17 cellular contexts compared by ENCODE assay signal in the genomic region with DNA sequence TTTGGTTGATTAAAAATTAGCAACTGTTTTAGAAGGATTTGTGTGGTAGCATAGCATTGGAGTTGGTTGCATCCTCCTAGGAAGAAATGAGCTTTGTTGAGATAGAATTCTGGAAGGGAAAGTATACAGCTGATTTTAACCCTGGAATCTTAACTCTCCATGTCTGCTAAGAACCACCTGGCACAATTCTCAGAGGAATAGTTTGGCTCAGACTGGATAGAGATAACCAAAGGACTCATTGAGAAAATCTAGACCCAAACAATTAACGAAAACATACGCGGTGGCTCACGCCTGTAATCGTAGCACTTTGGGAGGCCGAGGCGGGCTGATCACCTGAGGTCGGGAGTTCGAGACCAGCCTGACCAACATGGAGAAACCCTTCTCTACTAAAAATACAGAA.
A peak's percentile ranks its signal among the peaks of the same experiment; 100 is the strongest.
DNase-seq lines count a peak whose midpoint lies in the region; ATAC-seq and TF ChIP-seq lines count a peak whose summit lies in the region.
"Had no signal": no experiment of that assay in that cellular context is flagged by ENCODE, and none has a peak within 500 bp of the region (broad histone marks: within the 10 kb centered on the region; RNA-seq: fewer than 3 reads in every experiment).

No MANE protein-coding gene starts in this region.

- WGBS in body of pancreas, 2 donors, result 25 to 49% methylated on average over 9 of the region's 9 CpGs

- intact Hi-C loops in activated CD4-positive, alpha-beta T cell treated with anti-CD3 and anti-CD28 coated beads, Interleukin-2, amount 10 ng/mL, durations not matched to agents 24 days and 14 days (cut with micrococcal nuclease), result no loop called here
- intact Hi-C loops in body of pancreas (cut with DNase I), result loop anchor here (10.0 kb wide), 1 partner anchor 61 kb away; no protein-coding TSS in a partner anchor
- intact Hi-C loops in upper lobe of right lung (cut with DNase I), result no loop called here

- POLR2A ChIA-PET in activated CD4-positive, alpha-beta memory T cell treated with anti-CD3 and anti-CD28 coated beads, Interleukin-2, amount 10 ng/mL, durations not matched to agents 7 days and 5 days (lab: Charles Lee), result no interaction called here

- no peak for TF ChIP-seq CTCF in body of pancreas (IDR thresholded peaks at IDR 0.05)
- TF ChIP-seq CTCF in upper lobe of right lung (IDR thresholded peaks at IDR 0.05), result no peak

- no peak for TF ChIP-seq POLR2A in body of pancreas (IDR thresholded peaks at IDR 0.05)

- ATAC-seq in body of pancreas, result peak; percentile 82
- no peak for ATAC-seq in upper lobe of right lung
- ATAC-seq: A549; CD8-positive, alpha-beta T cell had no signal

- peaks cover 15% of the 10 kb centered on the region for H3K9me3 Mint-ChIP-seq in activated CD4-positive, alpha-beta T cell treated with anti-CD3 and anti-CD28 coated beads, Interleukin-2, amount 10 ng/mL, durations not matched to agents 24 days and 14 days
- H3K9me3 Mint-ChIP-seq in activated CD4-positive, alpha-beta memory T cell treated with anti-CD3 and anti-CD28 coated beads, Interleukin-2, amount 10 ng/mL, durations not matched to agents 7 days and 5 days, result no peaks in the 10 kb centered on the region
- H3K9me3 Mint-ChIP-seq: CD4-positive, alpha-beta T cell; CD8-positive, alpha-beta T cell had no signal

- H3K9me3 ChIP-seq in body of pancreas, result no peaks in the 10 kb centered on the region
- H3K9me3 ChIP-seq in upper lobe of right lung, result no peaks in the 10 kb centered on the region
- H3K9me3 ChIP-seq: A549; BLaER1 treated with 17β-estradiol and CSF1 and Interleukin-3, amounts not matched to agents 10 nM and 100 nM; Caco-2 had no signal

- no peaks in the 10 kb centered on the region for H3K36me3 Mint-ChIP-seq in activated CD4-positive, alpha-beta T cell treated with anti-CD3 and anti-CD28 coated beads, Interleukin-2, amount 10 ng/mL, durations not matched to agents 24 days and 14 days (ENCODE audit: low read depth)
- no peaks in the 10 kb centered on the region for H3K36me3 Mint-ChIP-seq in activated CD4-positive, alpha-beta memory T cell treated with anti-CD3 and anti-CD28 coated beads, Interleukin-2, amount 10 ng/mL, durations not matched to agents 7 days and 5 days (ENCODE audit: low read depth)
- H3K36me3 Mint-ChIP-seq: CD8-positive, alpha-beta T cell had no signal

- no peaks in the 10 kb centered on the region for H3K36me3 ChIP-seq in body of pancreas (replicated peaks in 1 of 2; ENCODE audit: insufficient read depth in 1 of 2, low read depth in 2 of 2)
- no peaks in the 10 kb centered on the region for H3K36me3 ChIP-seq in upper lobe of right lung
- H3K36me3 ChIP-seq: BLaER1 treated with 17β-estradiol and CSF1 and Interleukin-3, amounts not matched to agents 10 nM and 100 nM had no signal

- H3K27ac Mint-ChIP-seq in activated CD4-positive, alpha-beta T cell treated with anti-CD3 and anti-CD28 coated beads, Interleukin-2, amount 10 ng/mL, durations not matched to agents 24 days and 14 days, result no peak overlapping the region
- no peak overlapping the region for H3K27ac Mint-ChIP-seq in activated CD4-positive, alpha-beta memory T cell treated with anti-CD3 and anti-CD28 coated beads, Interleukin-2, amount 10 ng/mL, durations not matched to agents 7 days and 5 days
- H3K27ac Mint-ChIP-seq: B cell; CD4-positive, alpha-beta T cell; CD8-positive, alpha-beta T cell had no signal

- H3K4me3 ChIP-seq in body of pancreas (no peak overlapping the region), upper lobe of right lung (no peak overlapping the region)
- H3K4me3 ChIP-seq: A549; BLaER1 treated with 17β-estradiol and CSF1 and Interleukin-3, amounts not matched to agents 10 nM and 100 nM had no signal

- DNase-seq in activated CD4-positive, alpha-beta T cell treated with anti-CD3 and anti-CD28 coated beads, Interleukin-2, amount 10 ng/mL, durations not matched to agents 24 days and 14 days, result peak; percentile 40
- no peak for DNase-seq in activated CD4-positive, alpha-beta T cell treated with anti-CD3 and anti-CD28 coated beads, Interleukin-2, amount 50 U/mL, for 4 hours
- DNase-seq in body of pancreas (peak in 3 of 4 donors; percentile 31 to 42 (median 38)), upper lobe of right lung (no peak)
- no peak for DNase-seq in activated CD4-positive, alpha-beta memory T cell treated with anti-CD3 and anti-CD28 coated beads, Interleukin-2, amount 10 ng/mL, durations not matched to agents 7 days and 5 days
- DNase-seq: AML-193; Caco-2; Calu3; CD4-positive, alpha-beta T cell; CD8-positive, alpha-beta T cell; DMS79 treated with DMSO at 0.1 percent for 48 hours; GF-D8 had no signal

- CTCF ChIA-PET in activated CD4-positive, alpha-beta memory T cell treated with anti-CD3 and anti-CD28 coated beads, Interleukin-2, amount 10 ng/mL, durations not matched to agents 7 days and 5 days (lab: Charles Lee), result no interaction called here

- no peak overlapping the region for H3K4me3 Mint-ChIP-seq in activated CD4-positive, alpha-beta T cell treated with anti-CD3 and anti-CD28 coated beads, Interleukin-2, amount 10 ng/mL, durations not matched to agents 24 days and 14 days
- no peak overlapping the region for H3K4me3 Mint-ChIP-seq in activated CD4-positive, alpha-beta memory T cell treated with anti-CD3 and anti-CD28 coated beads, Interleukin-2, amount 10 ng/mL, durations not matched to agents 7 days and 5 days
- H3K4me3 Mint-ChIP-seq: B cell; CD4-positive, alpha-beta T cell; CD8-positive, alpha-beta T cell had no signal

- H3K4me1 ChIP-seq in body of pancreas, result no peaks in the 10 kb centered on the region
- no peaks in the 10 kb centered on the region for H3K4me1 ChIP-seq in upper lobe of right lung
- H3K4me1 ChIP-seq: A549; BLaER1 treated with 17β-estradiol and CSF1 and Interleukin-3, amounts not matched to agents 10 nM and 100 nM had no signal

- H3K27me3 Mint-ChIP-seq in activated CD4-positive, alpha-beta T cell treated with anti-CD3 and anti-CD28 coated beads, Interleukin-2, amount 10 ng/mL, durations not matched to agents 24 days and 14 days, result no peaks in the 10 kb centered on the region
- no peaks in the 10 kb centered on the region for H3K27me3 Mint-ChIP-seq in activated CD4-positive, alpha-beta memory T cell treated with anti-CD3 and anti-CD28 coated beads, Interleukin-2, amount 10 ng/mL, durations not matched to agents 7 days and 5 days
- H3K27me3 Mint-ChIP-seq: B cell; CD4-positive, alpha-beta T cell had no signal

- no peaks in the 10 kb centered on the region for H3K27me3 ChIP-seq in body of pancreas
- no peaks in the 10 kb centered on the region for H3K27me3 ChIP-seq in upper lobe of right lung
- H3K27me3 ChIP-seq: BLaER1 treated with 17β-estradiol and CSF1 and Interleukin-3, amounts not matched to agents 10 nM and 100 nM had no signal

- H3K27ac ChIP-seq in body of pancreas (no peak overlapping the region), upper lobe of right lung (no peak overlapping the region)
- H3K27ac ChIP-seq: 22Rv1; A549; BLaER1 treated with 17β-estradiol and CSF1 and Interleukin-3, amounts not matched to agents 10 nM and 100 nM; C4-2B had no signal

- no peaks in the 10 kb centered on the region for H3K4me1 Mint-ChIP-seq in activated CD4-positive, alpha-beta T cell treated with anti-CD3 and anti-CD28 coated beads, Interleukin-2, amount 10 ng/mL, durations not matched to agents 24 days and 14 days
- H3K4me1 Mint-ChIP-seq in activated CD4-positive, alpha-beta memory T cell treated with anti-CD3 and anti-CD28 coated beads, Interleukin-2, amount 10 ng/mL, durations not matched to agents 7 days and 5 days, result no peaks in the 10 kb centered on the region
- H3K4me1 Mint-ChIP-seq: B cell had no signal

Comparison
In these comparisons a context has a peak if more than half of its experiments do, and no peak if none do; other contexts are left out.
1. DNase-seq: peak in activated CD4-positive, alpha-beta T cell treated with anti-CD3 and anti-CD28 coated beads, Interleukin-2, amount 10 ng/mL, durations not matched to agents 24 days and 14 days (single experiment) and body of pancreas (3 of 4); none in activated CD4-positive, alpha-beta T cell treated with anti-CD3 and anti-CD28 coated beads, Interleukin-2, amount 50 U/mL, for 4 hours (0 of 2), activated CD4-positive, alpha-beta memory T cell treated with anti-CD3 and anti-CD28 coated beads, Interleukin-2, amount 10 ng/mL, durations not matched to agents 7 days and 5 days (single experiment) and upper lobe of right lung (single experiment).